Comparison of ENCODE assay signal across 9 cellular contexts in the genomic region with DNA sequence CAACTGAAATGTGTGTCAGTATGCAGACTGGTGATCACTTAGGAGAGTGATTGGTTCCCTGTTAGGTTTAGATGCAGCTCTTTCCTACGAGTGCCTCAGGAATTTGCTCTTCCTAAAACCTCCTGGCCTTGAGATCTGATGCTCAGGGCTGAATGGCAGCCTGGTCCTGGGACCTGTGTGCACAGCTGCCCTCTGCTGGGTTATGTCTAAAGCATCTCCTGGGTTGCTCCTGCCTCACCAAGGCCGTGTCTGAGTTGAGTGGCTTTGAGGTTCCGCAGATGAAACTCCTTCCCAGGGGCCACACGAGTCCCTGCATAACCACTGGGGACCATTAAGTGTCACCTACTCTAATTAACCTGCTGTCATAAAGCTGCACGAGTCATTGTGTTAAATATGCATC. TPM values are rescaled to one million over a fixed set of nuclear protein-coding genes. Genes with fewer than 3 reads are reported as not detected.
DNase-seq lines count a peak whose midpoint lies in the region; ATAC-seq lines count a peak whose summit lies in the region.
"Had no signal": no experiment of that assay in that cellular context is flagged by ENCODE, and none has a peak within 500 bp of the region (broad histone marks: within the 10 kb centered on the region; RNA-seq: fewer than 3 reads in every experiment).

No MANE protein-coding gene starts in this region.

- peak; percentile 71 for DNase-seq in D341Med (ENCODE audit: low spot score)
- peak; percentile 64 for DNase-seq in HuH-7.5 (ENCODE audit: low spot score)
- DNase-seq in T47D (ENCODE audit: low read depth in 1 of 2, low spot score in 1 of 2) = peak; percentile 64 to 72
- peak; percentile 36 to 70 for DNase-seq in lung microvascular endothelial cell (ENCODE audit: low read depth in 2 of 2)
- no peak for DNase-seq in NCI-H2171 treated with DMSO at 0.1 percent for 48 hours (lab: John Stamatoyannopoulos, UW)
- DNase-seq: NCI-H2029 had no signal

- in situ Hi-C loops in T47D (cut with HindIII; ENCODE audit: low pct_unique_long_range_greater_than_20kb, low sequenced_read_pairs) = no loop called here

- no peak for ATAC-seq in HG03135 (IDR thresholded peaks at IDR 0.05; ENCODE audit: unreplicated experiment)
- no peak for ATAC-seq in GM19455 (IDR thresholded peaks at IDR 0.05; ENCODE audit: unreplicated experiment)
- no peak for ATAC-seq in HG03439 (IDR thresholded peaks at IDR 0.05; ENCODE audit: unreplicated experiment)

RNA-seq across cellular contexts. Expression of gene MVB12B, which starts 59.5 kb away (rescaled TPM):
- 7.6 and 16.9 TPM in 2 replicates for total RNA-seq in lung microvascular endothelial cell
